Comparison of ENCODE assay signal across 11 cellular contexts in genomic region chr2:151632993-151633592, GRCh38.
DNase-seq lines count a peak whose midpoint lies in the region; ATAC-seq and TF ChIP-seq lines count a peak whose summit lies in the region.
"Had no signal": no experiment of that assay in that cellular context is flagged by ENCODE, and none has a peak within 500 bp of the region (broad histone marks: within the 10 kb centered on the region; RNA-seq: fewer than 3 reads in every experiment).

No MANE protein-coding gene starts in this region.

- peaks cover 2% of the 10 kb centered on the region for H3K27me3 Mint-ChIP-seq in endothelial cell (ENCODE audit: unreplicated experiment)

- DNase-seq in NOMO-1 treated with DMSO at 0.1 percent for 48 hours (lab: John Stamatoyannopoulos, UW; ENCODE audit: unreplicated experiment): peak; percentile 6
- DNase-seq in NOMO-1 treated with dmso at 0.1 percent for 144 hours (lab: John Stamatoyannopoulos, UW; ENCODE audit: unreplicated experiment): no peak
- DNase-seq in NCI-H2171 (lab: John Stamatoyannopoulos, UW): peak; percentile 6
- no peak for DNase-seq in endothelial cell (ENCODE audit: low spot score)
- DNase-seq in retinal pigment epithelial cell (ENCODE audit: low read depth): no peak
- no peak for DNase-seq in posterior cingulate gyrus
- DNase-seq: NCI-H1417 treated with DMSO at 0.1 percent for 48 hours, right cardiac atrium had no signal

- H3K9me3 Mint-ChIP-seq in endothelial cell (ENCODE audit: unreplicated experiment): no peaks in the 10 kb centered on the region

- H3K4me3 ChIP-seq in retinal pigment epithelial cell (ENCODE audit: low read length): no peak overlapping the region
- H3K4me3 ChIP-seq: BLaER1 treated with 17β-estradiol and CSF1 and Interleukin-3, amounts not matched to agents 10 nM and 100 nM had no signal

- TF ChIP-seq CTCF in endothelial cell (IDR thresholded peaks at IDR 0.05; ENCODE audit: unreplicated experiment): peak; percentile 50
- TF ChIP-seq CTCF in retinal pigment epithelial cell (conservative IDR thresholded peaks at IDR 0.05; ENCODE audit: low read depth, low read length): peak; percentile 15

- peaks cover 13% of the 10 kb centered on the region for H3K4me1 Mint-ChIP-seq in endothelial cell (ENCODE audit: unreplicated experiment)

- peaks cover 6% of the 10 kb centered on the region for H3K36me3 Mint-ChIP-seq in endothelial cell (ENCODE audit: low read depth, unreplicated experiment)

- intact Hi-C loops in posterior cingulate gyrus (cut with DNase I): no loop called here

- ATAC-seq in GM21737 (IDR thresholded peaks at IDR 0.05; ENCODE audit: unreplicated experiment) (no peak), GM21367 (IDR thresholded peaks at IDR 0.05; ENCODE audit: unreplicated experiment) (no peak)
- ATAC-seq: right cardiac atrium had no signal

- H3K27ac Mint-ChIP-seq in endothelial cell (ENCODE audit: unreplicated experiment): no peak overlapping the region

- no peak overlapping the region for H3K4me3 Mint-ChIP-seq in endothelial cell (ENCODE audit: unreplicated experiment)

Comparison
In these comparisons a context has a peak if more than half of its experiments do, and no peak if none do; other contexts are left out.
1. DNase-seq: peak in NOMO-1 treated with DMSO at 0.1 percent for 48 hours (single experiment) and NCI-H2171 (single experiment); none in NOMO-1 treated with dmso at 0.1 percent for 144 hours (single experiment), endothelial cell (single experiment), retinal pigment epithelial cell (single experiment) and posterior cingulate gyrus (0 of 10).